Comparison of ENCODE assay signal across 28 cellular contexts in the genomic region with DNA sequence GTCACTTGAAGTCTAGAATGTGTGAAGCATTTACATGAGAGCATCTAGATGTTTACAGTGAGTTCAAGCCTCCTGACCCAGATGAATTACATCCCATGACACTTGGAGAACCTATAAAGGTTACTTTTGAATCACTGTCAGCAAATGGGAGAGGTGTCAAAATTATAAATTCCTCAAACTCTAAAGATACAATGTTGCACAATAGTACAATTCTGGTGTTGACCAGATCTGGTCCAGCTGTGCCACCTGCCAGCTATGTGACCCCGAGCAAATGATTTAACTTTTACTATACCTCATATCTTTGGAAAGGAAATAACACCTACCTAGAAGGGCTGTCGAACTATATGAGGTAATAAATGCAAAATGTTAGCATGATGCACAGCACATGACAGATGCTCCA.
"Had no signal": no experiment of that assay in that cellular context is flagged by ENCODE, and none has a peak within 500 bp of the region (broad histone marks: within the 10 kb centered on the region; RNA-seq: fewer than 3 reads in every experiment).

No MANE protein-coding gene starts in this region.

- H3K36me3 ChIP-seq: left lung, lower lobe of right lung, prostate gland, vagina had no signal

- H3K4me1 ChIP-seq: left lung, lower lobe of right lung, pancreas, prostate gland, sigmoid colon, spleen, tibial nerve, upper lobe of left lung, vagina had no signal

- H3K27ac ChIP-seq: left lung, lower lobe of right lung, pancreas, prostate gland, sigmoid colon, spleen, tibial nerve, upper lobe of left lung, vagina had no signal

- H3K36me3 Mint-ChIP-seq: mesothelial cell of epicardium had no signal

- H3K4me3 Mint-ChIP-seq: mesothelial cell of epicardium; naive B cell; nephron; neural crest cell; stimulated activated memory B cell treated with anti-CD40 and anti-IgM and Interleukin-4, amounts not matched to agents 10 μg/mL and 1 μg/mL and 100 μg/mL, for 72 hours; stimulated activated naive CD8-positive, alpha-beta T cell treated with anti-CD3 and anti-CD28 coated beads, Interleukin-15, amount 100 ng/mL, for 72 hours had no signal

- H3K9me3 ChIP-seq: left lung, lower lobe of right lung, pancreas, prostate gland, sigmoid colon, spleen, tibial nerve, upper lobe of left lung, vagina had no signal

- H3K27me3 Mint-ChIP-seq: naive B cell; stimulated activated memory B cell treated with anti-CD40 and anti-IgM and Interleukin-4, amounts not matched to agents 10 μg/mL and 1 μg/mL and 100 μg/mL, for 72 hours; stimulated activated naive CD8-positive, alpha-beta T cell treated with anti-CD3 and anti-CD28 coated beads, Interleukin-15, amount 100 ng/mL, for 72 hours had no signal

- DNase-seq: hippocampal formation; kidney; left colon; left lung; lower lobe of right lung; mesendoderm; naive B cell; nucleus accumbens; pancreas; posterior cingulate gyrus; retina; right cardiac atrium; sigmoid colon; small intestine; spleen; stimulated activated CD4-positive, alpha-beta T cell treated with anti-CD3 and anti-CD28 coated beads, Interleukin-4, amount 100 ng/mL, for 24 hours; stimulated activated naive CD4-positive, alpha-beta T cell treated with Interleukin-2 at 50 U/mL for 16 hours; stimulated activated naive CD8-positive, alpha-beta T cell treated with anti-CD3 and anti-CD28 coated beads, Interleukin-15, amount 100 ng/mL, for 72 hours; substantia nigra; upper lobe of left lung had no signal

- H3K27me3 ChIP-seq: left lung, pancreas, sigmoid colon, spleen, tibial nerve, upper lobe of left lung, vagina had no signal

- ATAC-seq: left colon; left lung; lower lobe of right lung; right cardiac atrium; stimulated activated memory B cell treated with anti-CD40 and anti-IgM and Interleukin-4, amounts not matched to agents 10 μg/mL and 1 μg/mL and 100 μg/mL, for 72 hours; stimulated activated naive CD8-positive, alpha-beta T cell treated with anti-CD3 and anti-CD28 coated beads, Interleukin-15, amount 100 ng/mL, for 72 hours had no signal

- FAIRE-seq: islet of Langerhans, kidney, pancreas, small intestine had no signal

- H3K4me3 ChIP-seq: left lung, lower lobe of right lung, pancreas, prostate gland, sigmoid colon, spleen, tibial nerve, upper lobe of left lung, vagina had no signal

- H3K9me3 Mint-ChIP-seq: mesothelial cell of epicardium; naive B cell; nephron; neural crest cell; stimulated activated memory B cell treated with anti-CD40 and anti-IgM and Interleukin-4, amounts not matched to agents 10 μg/mL and 1 μg/mL and 100 μg/mL, for 72 hours; stimulated activated naive CD8-positive, alpha-beta T cell treated with anti-CD3 and anti-CD28 coated beads, Interleukin-15, amount 100 ng/mL, for 72 hours had no signal

- H3K27ac Mint-ChIP-seq: mesothelial cell of epicardium; nephron; stimulated activated memory B cell treated with anti-CD40 and anti-IgM and Interleukin-4, amounts not matched to agents 10 μg/mL and 1 μg/mL and 100 μg/mL, for 72 hours; stimulated activated naive CD8-positive, alpha-beta T cell treated with anti-CD3 and anti-CD28 coated beads, Interleukin-15, amount 100 ng/mL, for 72 hours had no signal

- H3K4me1 Mint-ChIP-seq: mesothelial cell of epicardium; naive B cell; nephron; neural crest cell; stimulated activated memory B cell treated with anti-CD40 and anti-IgM and Interleukin-4, amounts not matched to agents 10 μg/mL and 1 μg/mL and 100 μg/mL, for 72 hours; stimulated activated naive CD8-positive, alpha-beta T cell treated with anti-CD3 and anti-CD28 coated beads, Interleukin-15, amount 100 ng/mL, for 72 hours had no signal
